ENCODE assay signal across 20 cellular contexts in the genomic region with DNA sequence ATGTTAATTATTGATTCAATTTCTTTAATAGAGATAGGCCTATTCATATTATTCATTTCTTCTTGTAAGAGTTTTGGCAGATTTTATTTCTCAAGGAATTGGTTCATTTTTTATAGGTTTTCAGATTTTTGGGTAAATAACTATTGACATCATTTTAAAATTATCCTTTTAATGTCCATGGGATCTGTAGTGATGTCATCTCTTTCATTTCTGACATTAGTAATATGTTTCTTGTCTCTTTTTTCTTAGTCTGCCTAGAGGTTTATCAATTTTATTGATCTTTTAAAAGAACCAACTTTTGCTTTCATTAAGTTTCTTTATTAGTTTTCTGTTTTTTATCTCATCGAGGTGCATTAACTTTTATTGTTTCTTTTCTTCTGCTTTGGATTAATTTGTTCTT.
"Had no signal": no experiment of that assay in that cellular context is flagged by ENCODE, and none has a peak within 500 bp of the region (broad histone marks: within the 10 kb centered on the region; RNA-seq: fewer than 3 reads in every experiment).

No MANE protein-coding gene starts in this region.

- H3K9me3 ChIP-seq: thyroid gland had no signal

- H3K27ac ChIP-seq: coronary artery, hepatocyte, left ventricle myocardium inferior, neural progenitor cell, thyroid gland had no signal

- H3K27me3 ChIP-seq: hepatocyte, neural progenitor cell, thyroid gland had no signal

- ATAC-seq: activated CD4-positive, alpha-beta T cell treated with anti-CD3 and anti-CD28 coated beads for 36 hours; naive thymus-derived CD8-positive, alpha-beta T cell; T-helper 17 cell had no signal

- H3K79me2 ChIP-seq: hepatocyte had no signal

- H2AFZ ChIP-seq: hepatocyte, neural progenitor cell had no signal

- DNase-seq: activated B cell treated with CpG ODN at 0.5 μM for 24 hours; activated CD4-positive, alpha-beta T cell treated with anti-CD3 and anti-CD28 coated beads for 36 hours; activated CD4-positive, alpha-beta T cell treated with anti-CD3 and anti-CD28 coated beads, Interleukin-2, amount 50 U/mL, for 4 hours; activated CD8-positive, alpha-beta memory T cell treated with anti-CD3 and anti-CD28 coated beads for 24 hours; activated CD8-positive, alpha-beta memory T cell treated with anti-CD3 and anti-CD28 coated beads, Interleukin-2, amount 50 U/mL, for 4 hours; activated naive CD4-positive, alpha-beta T cell treated with anti-CD3 and anti-CD28 coated beads for 36 hours; activated T-cell treated with anti-CD3 and anti-CD28 coated beads, Interleukin-2, amount 50 U/mL, for 24 hours; amygdala; cerebellar nuclear complex; foreskin melanocyte; left ventricle myocardium inferior; naive thymus-derived CD8-positive, alpha-beta T cell; retina; stimulated activated CD4-positive, alpha-beta T cell treated with anti-CD3 and anti-CD28 coated beads, Interleukin-4, amount 100 ng/mL, for 24 hours; stimulated activated naive CD4-positive, alpha-beta T cell treated with Interleukin-2 at 50 U/mL for 16 hours; T-helper 17 cell; thyroid gland had no signal

- H3K9ac ChIP-seq: neural progenitor cell had no signal

- H3K36me3 ChIP-seq: neural progenitor cell had no signal

- H3K4me2 ChIP-seq: hepatocyte, neural progenitor cell had no signal

- H3K4me3 ChIP-seq: coronary artery, hepatocyte, left ventricle myocardium inferior, neural progenitor cell, thyroid gland had no signal
